In the genomic region with DNA sequence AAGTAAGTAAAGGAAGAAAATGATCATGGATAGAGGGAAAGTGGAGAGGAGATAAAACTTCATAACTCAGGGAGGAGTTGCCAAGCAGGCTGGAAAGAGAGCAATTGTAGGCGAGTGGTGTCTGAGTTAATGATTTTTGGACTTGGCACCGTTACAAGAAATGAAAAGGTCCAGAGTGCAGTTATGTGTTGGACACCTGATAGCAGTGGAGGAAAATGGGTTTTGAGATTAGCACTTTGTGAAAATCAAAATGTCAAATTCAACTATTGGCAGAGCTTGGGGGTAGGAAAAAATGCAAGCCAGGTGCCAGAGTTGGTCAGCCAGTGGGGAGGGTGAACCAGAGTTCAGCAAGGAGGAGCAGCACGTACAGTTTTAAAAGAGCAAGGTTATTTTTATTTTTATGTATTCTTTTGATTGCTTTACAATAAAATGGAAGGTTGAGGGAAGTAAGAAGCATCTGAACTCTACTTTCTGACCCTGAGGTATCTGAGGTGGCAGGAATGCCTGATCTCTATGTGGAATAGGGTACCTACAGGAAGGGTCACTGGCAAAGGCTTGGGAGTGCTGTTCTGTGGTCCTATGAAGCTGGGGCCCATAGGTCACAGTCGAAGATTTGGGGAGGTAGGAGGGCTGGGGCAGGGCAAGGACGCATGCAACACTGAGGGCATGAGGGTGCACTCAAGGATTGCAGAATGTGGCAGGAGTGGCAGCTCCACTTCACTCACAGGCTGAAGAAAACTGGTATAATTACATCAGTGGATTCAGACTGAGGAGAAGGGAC, we compare ENCODE assay signal across 1 cellular context.
TF ChIP-seq lines count a peak whose summit lies in the region.

No MANE protein-coding gene starts in this region.

TF ChIP-seq in HepG2, 621 proteins besides CTCF, POLR2A, EP300 and RAD21 (continued from another document):
- TF ChIP-seq ZNF644 (CRISPR knock-in tag; IDR thresholded peaks at IDR 0.05; ENCODE audit: low read depth) (peak; percentile 58; the same call in 1 of the 2 replicates), IRF2 (CRISPR knock-in tag; IDR thresholded peaks at IDR 0.05) (no peak), ZSCAN31 (CRISPR knock-in tag; IDR thresholded peaks at IDR 0.05; ENCODE audit: low read depth) (no peak), ZNF563 (CRISPR knock-in tag; IDR thresholded peaks at IDR 0.05) (peak; percentile 23; the same call in 1 of the 2 replicates), HNF4A (CRISPR knock-in tag; IDR thresholded peaks at IDR 0.05) (peak; percentile 86), HNF4G (IDR thresholded peaks at IDR 0.05; ENCODE audit: borderline replicate concordance, low read depth, low read length) (peak; percentile 25; the same call in 1 of the 2 replicates), HNF4G (CRISPR knock-in tag; IDR thresholded peaks at IDR 0.05; ENCODE audit: borderline replicate concordance, low read depth) (peak; percentile 33; the same call in 1 of the 2 replicates), ZNF317 (CRISPR knock-in tag; IDR thresholded peaks at IDR 0.05) (peak; percentile 91), NCOR1 (IDR thresholded peaks at IDR 0.05; ENCODE audit: borderline replicate concordance, low read length) (peak; percentile 39; the same call in 1 of the 2 replicates), NFIC (IDR thresholded peaks at IDR 0.05; ENCODE audit: low read length) (peak; percentile 50; the same call in 1 of the 2 replicates), SALL1 (CRISPR knock-in tag; IDR thresholded peaks at IDR 0.05) (peak; percentile 35; the same call in 1 of the 2 replicates), SMAD9 (CRISPR knock-in tag; IDR thresholded peaks at IDR 0.05) (no peak), SIX1 (CRISPR knock-in tag; IDR thresholded peaks at IDR 0.05; ENCODE audit: borderline replicate concordance) (peak; percentile 61; the same call in 1 of the 2 replicates), FOXA3 (CRISPR knock-in tag; IDR thresholded peaks at IDR 0.05) (peak; percentile 9; the same call in 1 of the 2 replicates), EHMT2 (IDR thresholded peaks at IDR 0.05; ENCODE audit: borderline replicate concordance, low read depth, low read length) (peak; percentile 28; the same call in 1 of the 2 replicates), TEAD3 (CRISPR knock-in tag; optimal IDR thresholded peaks at IDR 0.05; ENCODE audit: borderline replicate concordance) (peak; percentile 45), ZNF549 (CRISPR knock-in tag; IDR thresholded peaks at IDR 0.05) (peak; percentile 98), DMAP1 (CRISPR knock-in tag; IDR thresholded peaks at IDR 0.05) (0 out of 2 replicates have a peak, but pooled peaks have one; percentile 22), SOX6 (IDR thresholded peaks at IDR 0.05) (no peak), SOX6 (CRISPR knock-in tag; IDR thresholded peaks at IDR 0.05) (0 out of 2 replicates have a peak, but pooled peaks have one; percentile 8), ZNF253 (CRISPR knock-in tag; IDR thresholded peaks at IDR 0.05; ENCODE audit: borderline replicate concordance) (no peak)
- TF ChIP-seq, protein P1, sequence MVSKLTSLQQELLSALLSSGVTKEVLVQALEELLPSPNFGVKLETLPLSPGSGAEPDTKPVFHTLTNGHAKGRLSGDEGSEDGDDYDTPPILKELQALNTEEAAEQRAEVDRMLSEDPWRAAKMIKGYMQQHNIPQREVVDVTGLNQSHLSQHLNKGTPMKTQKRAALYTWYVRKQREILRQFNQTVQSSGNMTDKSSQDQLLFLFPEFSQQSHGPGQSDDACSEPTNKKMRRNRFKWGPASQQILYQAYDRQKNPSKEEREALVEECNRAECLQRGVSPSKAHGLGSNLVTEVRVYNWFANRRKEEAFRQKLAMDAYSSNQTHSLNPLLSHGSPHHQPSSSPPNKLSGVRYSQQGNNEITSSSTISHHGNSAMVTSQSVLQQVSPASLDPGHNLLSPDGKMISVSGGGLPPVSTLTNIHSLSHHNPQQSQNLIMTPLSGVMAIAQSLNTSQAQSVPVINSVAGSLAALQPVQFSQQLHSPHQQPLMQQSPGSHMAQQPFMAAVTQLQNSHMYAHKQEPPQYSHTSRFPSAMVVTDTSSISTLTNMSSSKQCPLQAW (CRISPR knock-in tag; IDR thresholded peaks at IDR 0.05) = peak; percentile 49; the same call in 1 of the 2 replicates
- TF ChIP-seq, protein P2, sequence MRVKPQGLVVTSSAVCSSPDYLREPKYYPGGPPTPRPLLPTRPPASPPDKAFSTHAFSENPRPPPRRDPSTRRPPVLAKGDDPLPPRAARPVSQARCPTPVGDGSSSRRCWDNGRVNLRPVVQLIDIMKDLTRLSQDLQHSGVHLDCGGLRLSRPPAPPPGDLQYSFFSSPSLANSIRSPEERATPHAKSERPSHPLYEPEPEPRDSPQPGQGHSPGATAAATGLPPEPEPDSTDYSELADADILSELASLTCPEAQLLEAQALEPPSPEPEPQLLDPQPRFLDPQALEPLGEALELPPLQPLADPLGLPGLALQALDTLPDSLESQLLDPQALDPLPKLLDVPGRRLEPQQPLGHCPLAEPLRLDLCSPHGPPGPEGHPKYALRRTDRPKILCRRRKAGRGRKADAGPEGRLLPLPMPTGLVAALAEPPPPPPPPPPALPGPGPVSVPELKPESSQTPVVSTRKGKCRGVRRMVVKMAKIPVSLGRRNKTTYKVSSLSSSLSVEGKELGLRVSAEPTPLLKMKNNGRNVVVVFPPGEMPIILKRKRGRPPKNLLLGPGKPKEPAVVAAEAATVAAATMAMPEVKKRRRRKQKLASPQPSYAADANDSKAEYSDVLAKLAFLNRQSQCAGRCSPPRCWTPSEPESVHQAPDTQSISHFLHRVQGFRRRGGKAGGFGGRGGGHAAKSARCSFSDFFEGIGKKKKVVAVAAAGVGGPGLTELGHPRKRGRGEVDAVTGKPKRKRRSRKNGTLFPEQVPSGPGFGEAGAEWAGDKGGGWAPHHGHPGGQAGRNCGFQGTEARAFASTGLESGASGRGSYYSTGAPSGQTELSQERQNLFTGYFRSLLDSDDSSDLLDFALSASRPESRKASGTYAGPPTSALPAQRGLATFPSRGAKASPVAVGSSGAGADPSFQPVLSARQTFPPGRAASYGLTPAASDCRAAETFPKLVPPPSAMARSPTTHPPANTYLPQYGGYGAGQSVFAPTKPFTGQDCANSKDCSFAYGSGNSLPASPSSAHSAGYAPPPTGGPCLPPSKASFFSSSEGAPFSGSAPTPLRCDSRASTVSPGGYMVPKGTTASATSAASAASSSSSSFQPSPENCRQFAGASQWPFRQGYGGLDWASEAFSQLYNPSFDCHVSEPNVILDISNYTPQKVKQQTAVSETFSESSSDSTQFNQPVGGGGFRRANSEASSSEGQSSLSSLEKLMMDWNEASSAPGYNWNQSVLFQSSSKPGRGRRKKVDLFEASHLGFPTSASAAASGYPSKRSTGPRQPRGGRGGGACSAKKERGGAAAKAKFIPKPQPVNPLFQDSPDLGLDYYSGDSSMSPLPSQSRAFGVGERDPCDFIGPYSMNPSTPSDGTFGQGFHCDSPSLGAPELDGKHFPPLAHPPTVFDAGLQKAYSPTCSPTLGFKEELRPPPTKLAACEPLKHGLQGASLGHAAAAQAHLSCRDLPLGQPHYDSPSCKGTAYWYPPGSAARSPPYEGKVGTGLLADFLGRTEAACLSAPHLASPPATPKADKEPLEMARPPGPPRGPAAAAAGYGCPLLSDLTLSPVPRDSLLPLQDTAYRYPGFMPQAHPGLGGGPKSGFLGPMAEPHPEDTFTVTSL (CRISPR knock-in tag; IDR thresholded peaks at IDR 0.05; ENCODE audit: borderline replicate concordance) = peak; percentile 40; the same call in 1 of the 2 replicates
- TF ChIP-seq, protein P3, sequence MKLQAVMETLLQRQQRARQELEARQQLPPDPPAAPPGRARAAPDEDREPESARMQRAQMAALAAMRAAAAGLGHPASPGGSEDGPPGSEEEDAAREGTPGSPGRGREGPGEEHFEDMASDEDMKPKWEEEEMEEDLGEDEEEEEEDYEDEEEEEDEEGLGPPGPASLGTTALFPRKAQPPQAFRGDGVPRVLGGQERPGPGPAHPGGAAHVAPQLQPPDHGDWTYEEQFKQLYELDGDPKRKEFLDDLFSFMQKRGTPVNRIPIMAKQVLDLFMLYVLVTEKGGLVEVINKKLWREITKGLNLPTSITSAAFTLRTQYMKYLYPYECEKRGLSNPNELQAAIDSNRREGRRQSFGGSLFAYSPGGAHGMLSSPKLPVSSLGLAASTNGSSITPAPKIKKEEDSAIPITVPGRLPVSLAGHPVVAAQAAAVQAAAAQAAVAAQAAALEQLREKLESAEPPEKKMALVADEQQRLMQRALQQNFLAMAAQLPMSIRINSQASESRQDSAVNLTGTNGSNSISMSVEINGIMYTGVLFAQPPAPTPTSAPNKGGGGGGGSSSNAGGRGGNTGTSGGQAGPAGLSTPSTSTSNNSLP (IDR thresholded peaks at IDR 0.05; ENCODE audit: low read depth, low read length) = no peak
- TF ChIP-seq, protein P4, sequence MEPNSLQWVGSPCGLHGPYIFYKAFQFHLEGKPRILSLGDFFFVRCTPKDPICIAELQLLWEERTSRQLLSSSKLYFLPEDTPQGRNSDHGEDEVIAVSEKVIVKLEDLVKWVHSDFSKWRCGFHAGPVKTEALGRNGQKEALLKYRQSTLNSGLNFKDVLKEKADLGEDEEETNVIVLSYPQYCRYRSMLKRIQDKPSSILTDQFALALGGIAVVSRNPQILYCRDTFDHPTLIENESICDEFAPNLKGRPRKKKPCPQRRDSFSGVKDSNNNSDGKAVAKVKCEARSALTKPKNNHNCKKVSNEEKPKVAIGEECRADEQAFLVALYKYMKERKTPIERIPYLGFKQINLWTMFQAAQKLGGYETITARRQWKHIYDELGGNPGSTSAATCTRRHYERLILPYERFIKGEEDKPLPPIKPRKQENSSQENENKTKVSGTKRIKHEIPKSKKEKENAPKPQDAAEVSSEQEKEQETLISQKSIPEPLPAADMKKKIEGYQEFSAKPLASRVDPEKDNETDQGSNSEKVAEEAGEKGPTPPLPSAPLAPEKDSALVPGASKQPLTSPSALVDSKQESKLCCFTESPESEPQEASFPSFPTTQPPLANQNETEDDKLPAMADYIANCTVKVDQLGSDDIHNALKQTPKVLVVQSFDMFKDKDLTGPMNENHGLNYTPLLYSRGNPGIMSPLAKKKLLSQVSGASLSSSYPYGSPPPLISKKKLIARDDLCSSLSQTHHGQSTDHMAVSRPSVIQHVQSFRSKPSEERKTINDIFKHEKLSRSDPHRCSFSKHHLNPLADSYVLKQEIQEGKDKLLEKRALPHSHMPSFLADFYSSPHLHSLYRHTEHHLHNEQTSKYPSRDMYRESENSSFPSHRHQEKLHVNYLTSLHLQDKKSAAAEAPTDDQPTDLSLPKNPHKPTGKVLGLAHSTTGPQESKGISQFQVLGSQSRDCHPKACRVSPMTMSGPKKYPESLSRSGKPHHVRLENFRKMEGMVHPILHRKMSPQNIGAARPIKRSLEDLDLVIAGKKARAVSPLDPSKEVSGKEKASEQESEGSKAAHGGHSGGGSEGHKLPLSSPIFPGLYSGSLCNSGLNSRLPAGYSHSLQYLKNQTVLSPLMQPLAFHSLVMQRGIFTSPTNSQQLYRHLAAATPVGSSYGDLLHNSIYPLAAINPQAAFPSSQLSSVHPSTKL (CRISPR knock-in tag; IDR thresholded peaks at IDR 0.05) = peak; percentile 61; the same call in 1 of the 2 replicates
- TF ChIP-seq, protein P5, sequence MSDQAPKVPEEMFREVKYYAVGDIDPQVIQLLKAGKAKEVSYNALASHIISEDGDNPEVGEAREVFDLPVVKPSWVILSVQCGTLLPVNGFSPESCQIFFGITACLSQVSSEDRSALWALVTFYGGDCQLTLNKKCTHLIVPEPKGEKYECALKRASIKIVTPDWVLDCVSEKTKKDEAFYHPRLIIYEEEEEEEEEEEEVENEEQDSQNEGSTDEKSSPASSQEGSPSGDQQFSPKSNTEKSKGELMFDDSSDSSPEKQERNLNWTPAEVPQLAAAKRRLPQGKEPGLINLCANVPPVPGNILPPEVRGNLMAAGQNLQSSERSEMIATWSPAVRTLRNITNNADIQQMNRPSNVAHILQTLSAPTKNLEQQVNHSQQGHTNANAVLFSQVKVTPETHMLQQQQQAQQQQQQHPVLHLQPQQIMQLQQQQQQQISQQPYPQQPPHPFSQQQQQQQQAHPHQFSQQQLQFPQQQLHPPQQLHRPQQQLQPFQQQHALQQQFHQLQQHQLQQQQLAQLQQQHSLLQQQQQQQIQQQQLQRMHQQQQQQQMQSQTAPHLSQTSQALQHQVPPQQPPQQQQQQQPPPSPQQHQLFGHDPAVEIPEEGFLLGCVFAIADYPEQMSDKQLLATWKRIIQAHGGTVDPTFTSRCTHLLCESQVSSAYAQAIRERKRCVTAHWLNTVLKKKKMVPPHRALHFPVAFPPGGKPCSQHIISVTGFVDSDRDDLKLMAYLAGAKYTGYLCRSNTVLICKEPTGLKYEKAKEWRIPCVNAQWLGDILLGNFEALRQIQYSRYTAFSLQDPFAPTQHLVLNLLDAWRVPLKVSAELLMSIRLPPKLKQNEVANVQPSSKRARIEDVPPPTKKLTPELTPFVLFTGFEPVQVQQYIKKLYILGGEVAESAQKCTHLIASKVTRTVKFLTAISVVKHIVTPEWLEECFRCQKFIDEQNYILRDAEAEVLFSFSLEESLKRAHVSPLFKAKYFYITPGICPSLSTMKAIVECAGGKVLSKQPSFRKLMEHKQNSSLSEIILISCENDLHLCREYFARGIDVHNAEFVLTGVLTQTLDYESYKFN (CRISPR knock-in tag; conservative IDR thresholded peaks at IDR 0.05) = peak; percentile 40; the same call in 1 of the 2 replicates
- TF ChIP-seq, protein P6, sequence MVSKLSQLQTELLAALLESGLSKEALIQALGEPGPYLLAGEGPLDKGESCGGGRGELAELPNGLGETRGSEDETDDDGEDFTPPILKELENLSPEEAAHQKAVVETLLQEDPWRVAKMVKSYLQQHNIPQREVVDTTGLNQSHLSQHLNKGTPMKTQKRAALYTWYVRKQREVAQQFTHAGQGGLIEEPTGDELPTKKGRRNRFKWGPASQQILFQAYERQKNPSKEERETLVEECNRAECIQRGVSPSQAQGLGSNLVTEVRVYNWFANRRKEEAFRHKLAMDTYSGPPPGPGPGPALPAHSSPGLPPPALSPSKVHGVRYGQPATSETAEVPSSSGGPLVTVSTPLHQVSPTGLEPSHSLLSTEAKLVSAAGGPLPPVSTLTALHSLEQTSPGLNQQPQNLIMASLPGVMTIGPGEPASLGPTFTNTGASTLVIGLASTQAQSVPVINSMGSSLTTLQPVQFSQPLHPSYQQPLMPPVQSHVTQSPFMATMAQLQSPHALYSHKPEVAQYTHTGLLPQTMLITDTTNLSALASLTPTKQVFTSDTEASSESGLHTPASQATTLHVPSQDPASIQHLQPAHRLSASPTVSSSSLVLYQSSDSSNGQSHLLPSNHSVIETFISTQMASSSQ (IDR thresholded peaks at IDR 0.05; ENCODE audit: low read depth) = peak; percentile 50; the same call in 1 of the 2 replicates
- TF ChIP-seq, protein P6 (CRISPR knock-in tag; IDR thresholded peaks at IDR 0.05; ENCODE audit: borderline replicate concordance) = peak; percentile 82; the same call in 1 of the 2 replicates
